ENCODE assay signal across 8 cellular contexts in genomic region chr5:37370864-37371726, GRCh38. TPM values are rescaled to one million over a fixed set of nuclear protein-coding genes. Genes with fewer than 3 reads are reported as not detected.
DNase-seq lines count a peak whose midpoint lies in the region; ATAC-seq and TF ChIP-seq lines count a peak whose summit lies in the region.

Gene NUP155 (minus strand): TSS chr5:37371106. CDS start chr5:37370977, 129 bp downstream.

- no peaks in the 10 kb centered on the region for H3K9me3 ChIP-seq in colonic mucosa

- CTCF ChIA-PET in BJ (lab: Yijun Ruan, JAX) = interaction anchor here (0.6 to 3.6 kb wide), 4 partner anchors 9 to 466 kb away, joined by 3 to 19 read pairs (median 4); partner anchors contain the start of gene WDR70

- H3K9ac ChIP-seq in colonic mucosa (ENCODE audit: low read depth in 2 of 2, low read length in 2 of 2) = peak within 1 kb of the TSS; percentile 69 to 76

- intact Hi-C loops in colonic mucosa (cut with DNase I) (no loop called here), left colon (cut with DNase I, micrococcal nuclease) (no loop called here)

- ATAC-seq in HG03460 (IDR thresholded peaks at IDR 0.05; ENCODE audit: unreplicated experiment) (peak; percentile 90), left colon (peak; percentile 97)

- H3K4me1 ChIP-seq in colonic mucosa = peaks cover 10% of the 10 kb centered on the region

- POLR2A ChIA-PET in BJ (lab: Charles Lee) = interaction anchor here (0.6 to 1.6 kb wide), 4 partner anchors 8 to 468 kb away, joined by 3 to 12 read pairs (median 4); partner anchors contain the start of gene WDR70

- DNase-seq in BJ (ENCODE audit: low read depth) (peak; percentile 79), GM19240 (ENCODE audit: insufficient read length, low spot score) (peak; percentile 75), NCI-H526 (lab: John Stamatoyannopoulos, UW) (peak; percentile 95 to 97), colonic mucosa (peak; percentile 96), left colon (peak; percentile 92 to 94)
- DNase-seq in activated CD4-positive, alpha-beta T cell treated with anti-CD3 and anti-CD28 coated beads for 48 hours = peak; percentile 93
- peak; percentile 93 for DNase-seq in stimulated activated CD4-positive, alpha-beta T cell treated with anti-CD3 and anti-CD28 coated beads, Interleukin-1b, Interleukin-23, amount 100 ng/mL, for 48 hours

- H3K4me3 ChIP-seq in BJ (ENCODE audit: low read depth, low read length) (peak within 1 kb of the TSS; percentile 73), colonic mucosa (peak within 1 kb of the TSS; percentile 90)

- peak within 1 kb of the TSS; percentile 70 for H3K27ac ChIP-seq in colonic mucosa

- no peaks in the 10 kb centered on the region for H3K36me3 ChIP-seq in BJ (ENCODE audit: control insufficient read depth, insufficient read depth, low read length)
- H3K36me3 ChIP-seq in colonic mucosa = no peaks in the 10 kb centered on the region

- TF ChIP-seq CTCF in BJ (IDR thresholded peaks at IDR 0.05; ENCODE audit: insufficient read depth, low read depth, low read length) = no peak
- no peak for TF ChIP-seq CTCF in colonic mucosa (IDR thresholded peaks at IDR 0.05)

- no peaks in the 10 kb centered on the region for H3K27me3 ChIP-seq in BJ (ENCODE audit: control insufficient read depth, insufficient read depth, low read length)
- H3K27me3 ChIP-seq in colonic mucosa = no peaks in the 10 kb centered on the region

RNA-seq across cellular contexts. Expression of gene NUP155, which starts in this region (rescaled TPM):
- 10.8 and 18.9 TPM in 2 replicates for polyA plus RNA-seq in BJ (2011; rRNA removed)
- polyA minus RNA-seq in BJ (2011; rRNA and poly(A)+ RNA removed) = 32.9 and 39.7 TPM in 2 replicates
- total RNA-seq in colonic mucosa (10 to 100 TPM; 18.1 to 36.3 TPM), left colon (10 to 100 TPM; 14.1 to 15.7 TPM)

Comparison
In these comparisons a context has a peak if more than half of its experiments do, and no peak if none do; other contexts are left out.
1. Peak in every context shown above with its lines: DNase-seq, ATAC-seq, H3K4me3 ChIP-seq and H3K27ac ChIP-seq.